Comparison of ENCODE assay signal across 24 cellular contexts in the genomic region with DNA sequence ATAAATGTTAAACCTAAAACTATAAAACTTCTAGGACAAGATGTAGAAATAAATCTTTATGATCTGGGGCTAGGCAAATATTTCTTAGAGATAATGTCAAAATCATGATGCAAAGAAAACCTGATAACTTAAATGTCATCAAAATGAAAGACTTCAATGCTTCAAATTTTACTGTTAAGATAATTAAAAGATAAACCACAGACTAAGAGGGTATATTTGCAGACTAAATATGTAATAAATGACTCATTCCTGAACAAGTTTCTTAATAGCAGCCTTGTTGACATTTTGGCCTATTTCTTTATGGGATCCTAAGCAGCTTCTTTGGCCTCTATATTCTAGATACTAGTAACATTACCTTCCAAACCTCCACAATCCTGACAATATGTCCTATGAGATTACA.
DNase-seq lines count a peak whose midpoint lies in the region; TF ChIP-seq lines count a peak whose summit lies in the region.
"Had no signal": no experiment of that assay in that cellular context is flagged by ENCODE, and none has a peak within 500 bp of the region (broad histone marks: within the 10 kb centered on the region; RNA-seq: fewer than 3 reads in every experiment).

No MANE protein-coding gene starts in this region.

- H3K9me2 ChIP-seq in SK-N-SH = no peaks in the 10 kb centered on the region; the same call in 1 of the 2 replicates

- H2AFZ ChIP-seq in SK-N-SH (ENCODE audit: low read depth) = no peak overlapping the region; the same call in 1 of the 2 replicates
- H2AFZ ChIP-seq: GM23248 had no signal

- no peak for TF ChIP-seq EP300 in SK-N-SH (IDR thresholded peaks at IDR 0.05; ENCODE audit: borderline replicate concordance in 1 of 2, low read depth in 1 of 2, low read length in 1 of 2)

- CTCF ChIA-PET in SK-N-SH (lab: Yijun Ruan, JAX) = no interaction called here

- no peaks in the 10 kb centered on the region for H3K79me2 ChIP-seq in SK-N-SH (ENCODE audit: insufficient read depth)

- H3K27ac ChIP-seq in SK-N-SH (ENCODE audit: low read depth in 2 of 2, low read length in 1 of 2) = no peak overlapping the region
- H3K27ac ChIP-seq: 22Rv1, BLaER1, GM23248, HL-60 had no signal

- TF ChIP-seq RAD21 in SK-N-SH (IDR thresholded peaks at IDR 0.05; ENCODE audit: low read length) = no peak

- DNase-seq in DMS53 (lab: John Stamatoyannopoulos, UW) (peak; percentile 8), DMS53 treated with DMSO at 0.1 percent for 48 hours (lab: John Stamatoyannopoulos, UW; ENCODE audit: unreplicated experiment) (no peak), SK-N-SH (no peak), fibroblast of pulmonary artery (ENCODE audit: low read depth) (peak; percentile 6), mucosa of gallbladder (ENCODE audit: low spot score) (no peak), NCI-H526 treated with DMSO at 0.1 percent for 48 hours (lab: John Stamatoyannopoulos, UW) (no peak), MG63 (no peak)
- no peak for DNase-seq in stimulated activated CD4-positive, alpha-beta T cell treated with anti-CD3 and anti-CD28 coated beads, Interleukin-15, amount 100 ng/mL, for 24 hours
- DNase-seq: ACHN; CD4-positive, alpha-beta T cell; COR-L47; DND-41; GF-D8; GM23248; H9; KG1; NCI-H1694; NCI-H2081; NCI-H2171; NCI-H524 treated with DMSO at 0.1 percent for 48 hours; SW 1271 had no signal

- H3K4me3 ChIP-seq in SK-N-SH (ENCODE audit: low read depth in 2 of 2, low read length in 1 of 2) = no peak overlapping the region
- no peak overlapping the region for H3K4me3 ChIP-seq in fibroblast of pulmonary artery (replicated peaks; ENCODE audit: low read depth, low read length)
- H3K4me3 ChIP-seq in MG63 = no peak overlapping the region
- H3K4me3 ChIP-seq: BLaER1, GM23248 had no signal

- H3K27me3 ChIP-seq in SK-N-SH (ENCODE audit: insufficient read depth) = no peaks in the 10 kb centered on the region
- H3K27me3 ChIP-seq in MG63 = no peaks in the 10 kb centered on the region
- H3K27me3 ChIP-seq: BLaER1 had no signal

- TF ChIP-seq CTCF in SK-N-SH (IDR thresholded peaks at IDR 0.05) (no peak), fibroblast of pulmonary artery (IDR thresholded peaks at IDR 0.05; ENCODE audit: low read length, missing control alignments) (no peak)

- no peaks in the 10 kb centered on the region; a peak in 1 of 4 replicates for H3K4me1 ChIP-seq in SK-N-SH (ENCODE audit: control insufficient read depth in 1 of 2, insufficient read depth in 2 of 2, low read depth in 1 of 2, low read length in 1 of 2)

- H4K20me1 ChIP-seq in SK-N-SH (ENCODE audit: insufficient read depth) = no peaks in the 10 kb centered on the region
- H4K20me1 ChIP-seq: BLaER1 had no signal

- H3K9ac ChIP-seq in SK-N-SH = no peak overlapping the region
- H3K9ac ChIP-seq: BLaER1, GM23248 had no signal

- POLR2A ChIA-PET in SK-N-SH (lab: Yijun Ruan, JAX) = no interaction called here

- H3K9me3 ChIP-seq in SK-N-SH (no peaks in the 10 kb centered on the region), MG63 (no peaks in the 10 kb centered on the region)
- H3K9me3 ChIP-seq: BLaER1 had no signal

- H3F3A ChIP-seq in SK-N-SH (replicated peaks; ENCODE audit: insufficient read depth) = no peaks in the 10 kb centered on the region

- no peaks in the 10 kb centered on the region for H3K36me3 ChIP-seq in SK-N-SH (replicated peaks in 1 of 2; ENCODE audit: control insufficient read depth in 1 of 2, insufficient read depth in 2 of 2, low read length in 1 of 2)
- H3K36me3 ChIP-seq in MG63 = no peaks in the 10 kb centered on the region
- H3K36me3 ChIP-seq: BLaER1 had no signal

- no peak overlapping the region for H3K4me2 ChIP-seq in SK-N-SH
- H3K4me2 ChIP-seq: BLaER1 had no signal

TF ChIP-seq in SK-N-SH, 30 proteins besides CTCF, POLR2A, EP300 and RAD21:
- TF ChIP-seq RFX5 (IDR thresholded peaks at IDR 0.05; ENCODE audit: low read length) = no peak
- 0 out of 2 replicates have a peak, but pooled peaks have one; percentile 19 for TF ChIP-seq JUND (IDR thresholded peaks at IDR 0.05)

Comparison
In these comparisons a context has a peak if more than half of its experiments do, and no peak if none do; other contexts are left out.
1. DNase-seq: peak in DMS53 (single experiment) and fibroblast of pulmonary artery (single experiment); none in DMS53 treated with DMSO at 0.1 percent for 48 hours (single experiment), SK-N-SH (single experiment), stimulated activated CD4-positive, alpha-beta T cell treated with anti-CD3 and anti-CD28 coated beads, Interleukin-15, amount 100 ng/mL, for 24 hours (single experiment), mucosa of gallbladder (single experiment), NCI-H526 treated with DMSO at 0.1 percent for 48 hours (single experiment) and MG63 (single experiment).